14 cellular contexts compared by ENCODE assay signal in genomic region chr18:3257627-3258120, GRCh38. TPM values are rescaled to one million over a fixed set of nuclear protein-coding genes. Genes with fewer than 3 reads are reported as not detected.
DNase-seq lines count a peak whose midpoint lies in the region; ATAC-seq and TF ChIP-seq lines count a peak whose summit lies in the region.
"Had no signal": no experiment of that assay in that cellular context is flagged by ENCODE, and none has a peak within 500 bp of the region (broad histone marks: within the 10 kb centered on the region; RNA-seq: fewer than 3 reads in every experiment).

No MANE protein-coding gene starts in this region.

- peaks cover 31% of the 10 kb centered on the region for H3K36me3 Mint-ChIP-seq in activated naive CD4-positive, alpha-beta T cell treated with anti-CD3 and anti-CD28 coated beads, Interleukin-2, amount 50 U/mL, for 24 hours
- peaks cover 40 to 63% of the 10 kb centered on the region in 2 donors for H3K36me3 Mint-ChIP-seq in activated naive CD4-positive, alpha-beta T cell treated with anti-CD3 and anti-CD28 coated beads, Interleukin-2, amount 50 U/mL, for 72 hours
- H3K36me3 Mint-ChIP-seq in activated T-helper 17 cell treated with anti-CD3 and anti-CD28 coated beads, Interleukin-2, amount 50 U/mL, for 72 hours (ENCODE audit: low read depth), result peaks cover 67% of the 10 kb centered on the region
- H3K36me3 Mint-ChIP-seq in mesothelial cell of epicardium, result peaks cover 46% of the 10 kb centered on the region
- H3K36me3 Mint-ChIP-seq in type B pancreatic cell, result peaks cover 44% of the 10 kb centered on the region

- TF ChIP-seq CTCF in mesothelial cell of epicardium (IDR thresholded peaks at IDR 0.05; ENCODE audit: unreplicated experiment), result no peak
- no peak for TF ChIP-seq CTCF in type B pancreatic cell (conservative IDR thresholded peaks at IDR 0.05)

- H3K27me3 Mint-ChIP-seq in activated naive CD4-positive, alpha-beta T cell treated with anti-CD3 and anti-CD28 coated beads, Interleukin-2, amount 50 U/mL, for 24 hours, result no peaks in the 10 kb centered on the region
- no peaks in the 10 kb centered on the region for H3K27me3 Mint-ChIP-seq in activated T-helper 17 cell treated with anti-CD3 and anti-CD28 coated beads, Interleukin-2, amount 50 U/mL, for 72 hours
- H3K27me3 Mint-ChIP-seq in mesothelial cell of epicardium (ENCODE audit: low read depth), result no peaks in the 10 kb centered on the region
- H3K27me3 Mint-ChIP-seq in type B pancreatic cell, result no peaks in the 10 kb centered on the region

- no peak for ATAC-seq in activated naive CD4-positive, alpha-beta T cell treated with anti-CD3 and anti-CD28 coated beads, Interleukin-2, amount 50 U/mL, for 72 hours
- ATAC-seq in activated T-helper 17 cell treated with anti-CD3 and anti-CD28 coated beads, Interleukin-2, amount 50 U/mL, for 72 hours (replicated peaks), result no peak
- ATAC-seq in HG03354 (IDR thresholded peaks at IDR 0.05; ENCODE audit: poor library complexity, severe bottlenecking, unreplicated experiment), result no peak

- no peak for DNase-seq in activated naive CD4-positive, alpha-beta T cell treated with anti-CD3 and anti-CD28 coated beads, Interleukin-2, amount 50 U/mL, for 72 hours (ENCODE audit: low spot score in 2 of 2)
- no peak for DNase-seq in mesothelial cell of epicardium (ENCODE audit: low spot score in 2 of 2, unreplicated experiment in 2 of 2)
- no peak for DNase-seq in type B pancreatic cell (ENCODE audit: extremely low spot score, unreplicated experiment)
- DNase-seq in T-helper 9 cell, result no peak
- no peak for DNase-seq in activated effector memory CD4-positive, alpha-beta T cell treated with Interleukin-2 at 50 U/mL for 16 hours
- DNase-seq: activated gamma-delta T cell treated with Interleukin-2 at 50 U/mL for 16 hours; effector memory CD4-positive, alpha-beta T cell; GF-D8; HCEC 1CT; stimulated activated CD4-positive, alpha-beta T cell treated with anti-CD3 and anti-CD28 coated beads, Interleukin-2, amount 100 ng/mL, for 24 hours; substantia nigra had no signal

- peaks cover 83% of the 10 kb centered on the region for H3K4me1 Mint-ChIP-seq in activated naive CD4-positive, alpha-beta T cell treated with anti-CD3 and anti-CD28 coated beads, Interleukin-2, amount 50 U/mL, for 24 hours
- peaks cover 37% of the 10 kb centered on the region for H3K4me1 Mint-ChIP-seq in activated T-helper 17 cell treated with anti-CD3 and anti-CD28 coated beads, Interleukin-2, amount 50 U/mL, for 72 hours
- H3K4me1 Mint-ChIP-seq in mesothelial cell of epicardium, result peaks cover 19% of the 10 kb centered on the region
- peaks cover 11% of the 10 kb centered on the region for H3K4me1 Mint-ChIP-seq in type B pancreatic cell (ENCODE audit: unreplicated experiment)

- H3K9me3 Mint-ChIP-seq in activated naive CD4-positive, alpha-beta T cell treated with anti-CD3 and anti-CD28 coated beads, Interleukin-2, amount 50 U/mL, for 24 hours, result no peaks in the 10 kb centered on the region
- H3K9me3 Mint-ChIP-seq in activated naive CD4-positive, alpha-beta T cell treated with anti-CD3 and anti-CD28 coated beads, Interleukin-2, amount 50 U/mL, for 72 hours, result no peaks in the 10 kb centered on the region
- H3K9me3 Mint-ChIP-seq in activated T-helper 17 cell treated with anti-CD3 and anti-CD28 coated beads, Interleukin-2, amount 50 U/mL, for 72 hours, result no peaks in the 10 kb centered on the region
- no peaks in the 10 kb centered on the region for H3K9me3 Mint-ChIP-seq in mesothelial cell of epicardium
- no peaks in the 10 kb centered on the region for H3K9me3 Mint-ChIP-seq in type B pancreatic cell

- H3K4me3 Mint-ChIP-seq in activated naive CD4-positive, alpha-beta T cell treated with anti-CD3 and anti-CD28 coated beads, Interleukin-2, amount 50 U/mL, for 24 hours, result no peak overlapping the region
- peak overlapping the region; percentile 92 for H3K4me3 Mint-ChIP-seq in activated T-helper 17 cell treated with anti-CD3 and anti-CD28 coated beads, Interleukin-2, amount 50 U/mL, for 72 hours
- no peak overlapping the region for H3K4me3 Mint-ChIP-seq in mesothelial cell of epicardium
- H3K4me3 Mint-ChIP-seq in type B pancreatic cell, result no peak overlapping the region

- peak overlapping the region; percentile 95 for H3K27ac Mint-ChIP-seq in activated naive CD4-positive, alpha-beta T cell treated with anti-CD3 and anti-CD28 coated beads, Interleukin-2, amount 50 U/mL, for 24 hours
- peak overlapping the region in 1 of 2 donors; percentile 57 for H3K27ac Mint-ChIP-seq in activated naive CD4-positive, alpha-beta T cell treated with anti-CD3 and anti-CD28 coated beads, Interleukin-2, amount 50 U/mL, for 72 hours
- H3K27ac Mint-ChIP-seq in activated T-helper 17 cell treated with anti-CD3 and anti-CD28 coated beads, Interleukin-2, amount 50 U/mL, for 72 hours, result peak overlapping the region; percentile 5
- peak overlapping the region; percentile 94 for H3K27ac Mint-ChIP-seq in mesothelial cell of epicardium
- H3K27ac Mint-ChIP-seq in type B pancreatic cell, result peak overlapping the region; percentile 90

RNA-seq across cellular contexts. Expression of gene MYL12B, which starts 4.3 kb away (rescaled TPM):
- total RNA-seq in activated naive CD4-positive, alpha-beta T cell treated with anti-CD3 and anti-CD28 coated beads, Interleukin-2, amount 50 U/mL, for 72 hours, result 100 to 1,000 TPM; 294 to 358 TPM
- 100 to 1,000 TPM; 206 to 271 TPM for total RNA-seq in activated T-helper 17 cell treated with anti-CD3 and anti-CD28 coated beads, Interleukin-2, amount 50 U/mL, for 72 hours
- 195 to 225 TPM (median 215 TPM) in 3 replicates for total RNA-seq in mesothelial cell of epicardium
- total RNA-seq in type B pancreatic cell (ENCODE audit: low replicate concordance), result 211 and 359 TPM in 2 replicates

RNA-seq across cellular contexts. Expression of gene MYL12A, which starts 10.1 kb away (rescaled TPM):
- total RNA-seq in activated naive CD4-positive, alpha-beta T cell treated with anti-CD3 and anti-CD28 coated beads, Interleukin-2, amount 50 U/mL, for 72 hours, result 100 to 1,000 TPM; 485 to 498 TPM
- total RNA-seq in activated T-helper 17 cell treated with anti-CD3 and anti-CD28 coated beads, Interleukin-2, amount 50 U/mL, for 72 hours, result 100 to 1,000 TPM; 392 to 483 TPM
- 217 to 222 TPM (median 220 TPM) in 3 replicates for total RNA-seq in mesothelial cell of epicardium
- total RNA-seq in type B pancreatic cell (ENCODE audit: low replicate concordance), result 219 and 271 TPM in 2 replicates

RNA-seq across cellular contexts. Expression of gene MYOM1, which starts 37.9 kb away (rescaled TPM):
- 1 to 10 TPM; 1.8 to 1.9 TPM for total RNA-seq in activated naive CD4-positive, alpha-beta T cell treated with anti-CD3 and anti-CD28 coated beads, Interleukin-2, amount 50 U/mL, for 72 hours
- 1 to 10 TPM in 1 of 2 donors, under 1 TPM in 1; 0.52 to 2.0 TPM for total RNA-seq in activated T-helper 17 cell treated with anti-CD3 and anti-CD28 coated beads, Interleukin-2, amount 50 U/mL, for 72 hours
- total RNA-seq in mesothelial cell of epicardium (1.2 to 2.8 TPM (median 2.1 TPM) in 3 replicates), type B pancreatic cell (ENCODE audit: low replicate concordance) (2.0 TPM in 2 replicates)
